ENCODE assay signal across 16 cellular contexts in the genomic region with DNA sequence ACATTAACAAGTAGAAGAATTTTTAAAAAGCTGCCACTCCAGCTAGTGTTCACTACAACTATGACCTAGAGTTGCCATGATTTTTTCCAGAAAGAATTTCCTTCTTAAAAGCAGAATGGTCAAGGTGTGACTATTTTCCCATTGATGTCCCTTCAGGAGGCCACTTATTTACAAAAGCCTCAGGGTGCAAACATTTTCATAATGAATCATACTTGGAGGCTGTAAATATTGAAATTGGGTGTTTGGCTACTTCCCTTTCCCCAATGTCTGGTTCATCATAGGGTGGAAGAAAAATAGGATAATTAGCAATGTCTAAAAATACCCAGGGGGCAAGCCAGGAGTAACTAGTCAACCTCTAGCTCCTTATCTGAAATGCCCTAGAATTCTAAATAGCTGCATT. TPM values are rescaled to one million over a fixed set of nuclear protein-coding genes. Genes with fewer than 3 reads are reported as not detected.
DNase-seq lines count a peak whose midpoint lies in the region; ATAC-seq, FAIRE-seq and TF ChIP-seq lines count a peak whose summit lies in the region.
"Had no signal": no experiment of that assay in that cellular context is flagged by ENCODE, and none has a peak within 500 bp of the region (broad histone marks: within the 10 kb centered on the region; RNA-seq: fewer than 3 reads in every experiment).

No MANE protein-coding gene starts in this region.

- TF ChIP-seq CTCF in cardiac muscle cell (IDR thresholded peaks at IDR 0.05; ENCODE audit: low read depth, low read length) (no peak), right atrium auricular region (IDR thresholded peaks at IDR 0.05) (no peak)

- ATAC-seq in HG03280 (IDR thresholded peaks at IDR 0.05; ENCODE audit: unreplicated experiment) = no peak
- ATAC-seq: CD8-positive, alpha-beta T cell had no signal

- H3K4me3 ChIP-seq in cardiac muscle cell (no peak overlapping the region), right atrium auricular region (no peak overlapping the region)
- H3K4me3 ChIP-seq: BLaER1, HAP-1 had no signal

- DNase-seq in cardiac muscle cell (ENCODE audit: low read depth in 1 of 2, low spot score in 1 of 2) (no peak), right atrium auricular region (ENCODE audit: low spot score) (no peak), M059J (ENCODE audit: low read depth) (peak; percentile 64), kidney tubule cell (ENCODE audit: low spot score) (peak; percentile 38), RCC 7860 (ENCODE audit: low spot score) (no peak), HT-29 (ENCODE audit: low spot score) (no peak)
- DNase-seq: CD8-positive, alpha-beta T cell; DND-41; NCI-H1105; NCI-H1694 treated with DMSO at 0.1 percent for 48 hours; NCI-H226; NCI-H524 had no signal

- H3K27me3 ChIP-seq in cardiac muscle cell (no peaks in the 10 kb centered on the region), right atrium auricular region (no peaks in the 10 kb centered on the region)
- H3K27me3 ChIP-seq: BLaER1 had no signal

- no peak for FAIRE-seq in RCC 7860 (lab: Jason Lieb, UNC)
- FAIRE-seq: D721Med had no signal

- H3K36me3 ChIP-seq in cardiac muscle cell = peaks cover 26% of the 10 kb centered on the region
- peaks cover 32% of the 10 kb centered on the region for H3K36me3 ChIP-seq in right atrium auricular region
- H3K36me3 ChIP-seq: HAP-1 had no signal

- H3K27ac ChIP-seq in cardiac muscle cell = peak overlapping the region; percentile 19
- no peak overlapping the region for H3K27ac ChIP-seq in right atrium auricular region
- H3K27ac ChIP-seq: BLaER1 had no signal

- peaks cover 31% of the 10 kb centered on the region for H3K4me1 ChIP-seq in cardiac muscle cell (ENCODE audit: low read depth)
- H3K4me1 ChIP-seq in right atrium auricular region = peaks cover 0 to 59% of the 10 kb centered on the region in 2 donors

- no peaks in the 10 kb centered on the region for H3K9me3 ChIP-seq in cardiac muscle cell (ENCODE audit: low read depth)
- H3K9me3 ChIP-seq in right atrium auricular region = no peaks in the 10 kb centered on the region
- H3K9me3 ChIP-seq: BLaER1, HAP-1 had no signal

RNA-seq across cellular contexts. Expression of a gene that starts 18.9 kb away (rescaled TPM):
- total RNA-seq in cardiac muscle cell (35.4 and 51.1 TPM in 2 replicates), right atrium auricular region (10 to 100 TPM in 1 of 2 donors, 1 to 10 TPM in 1; 8.7 to 29.8 TPM)
- polyA plus RNA-seq in cardiac muscle cell = 15.0 and 22.3 TPM in 2 replicates
- total RNA-seq in M059J (2014; rRNA removed; shearing (Covaris generic)) = 2.5 and 3.3 TPM in 2 replicates
- 58.9 and 72.1 TPM in 2 replicates for total RNA-seq in HT-29 (2014; rRNA removed; shearing (Covaris generic))

Comparison
In these comparisons a context has a peak if more than half of its experiments do, and no peak if none do; other contexts are left out.
1. DNase-seq: peak in M059J (single experiment) and kidney tubule cell (single experiment); none in cardiac muscle cell (0 of 2), right atrium auricular region (single experiment), RCC 7860 (single experiment) and HT-29 (single experiment).